ENCODE assay signal across 8 cellular contexts in genomic region chr17:19646788-19647696, GRCh38. TPM values are rescaled to one million over a fixed set of nuclear protein-coding genes. Genes with fewer than 3 reads are reported as not detected.
DNase-seq lines count a peak whose midpoint lies in the region; ATAC-seq and TF ChIP-seq lines count a peak whose summit lies in the region.

No MANE protein-coding gene starts in this region.

- H3K4me3 ChIP-seq in HEK293 (ENCODE audit: low read depth, low read length), result no peak overlapping the region
- no peak overlapping the region for H3K4me3 ChIP-seq in OCI-LY1 (ENCODE audit: low read depth, low read length, poor library complexity, severe bottlenecking)

- peaks cover 6% of the 10 kb centered on the region for H3K79me2 ChIP-seq in OCI-LY1 (ENCODE audit: insufficient read depth, low read length)

- H3K36me3 ChIP-seq in HEK293 (ENCODE audit: control insufficient read depth in 2 of 2, insufficient read depth in 1 of 2, low read length in 2 of 2) (peaks cover 0 to 8% of the 10 kb centered on the region in 2 experiments; a peak in 1 of 3 replicates), OCI-LY1 (ENCODE audit: insufficient read depth, low read length) (peaks cover 8% of the 10 kb centered on the region)

- H3K4me1 Mint-ChIP-seq in naive B cell, result peaks cover 30 to 35% (median 33%) of the 10 kb centered on the region in 3 donors

- POLR2A ChIA-PET in HEK293 (lab: Yijun Ruan, JAX), result interaction anchor here (0.5 to 2.7 kb wide), 14 partner anchors 9 to 269 kb away, joined by 3 to 29 read pairs (median 6); partner anchors contain the start of genes MAPK7 and SLC47A1

- ATAC-seq in naive B cell (ENCODE audit: low read depth in 2 of 2) (no peak), HG02588 (IDR thresholded peaks at IDR 0.05; ENCODE audit: unreplicated experiment) (no peak), GM21723 (IDR thresholded peaks at IDR 0.05; ENCODE audit: unreplicated experiment) (no peak)

- no peaks in the 10 kb centered on the region for H3K9me3 ChIP-seq in HEK293 (ENCODE audit: control insufficient read depth, insufficient read depth, low read depth, low read length)
- no peaks in the 10 kb centered on the region for H3K9me3 ChIP-seq in OCI-LY1 (ENCODE audit: low read length)

- H4K20me1 ChIP-seq in OCI-LY1 (ENCODE audit: insufficient read depth, low read length), result no peaks in the 10 kb centered on the region

- DNase-seq in dermis blood vessel endothelial cell, result peak; percentile 52
- DNase-seq in naive B cell, result no peak
- no peak for DNase-seq in activated effector memory CD4-positive, alpha-beta T cell treated with anti-CD3 and anti-CD28 coated beads, Interleukin-2, amount 50 U/mL, for 16 hours
- no peak for DNase-seq in activated CD4-positive, CD25-positive, alpha-beta regulatory T cell treated with anti-CD3 and anti-CD28 coated beads, Interleukin-2, amount 50 U/mL, for 72 hours

- no peaks in the 10 kb centered on the region for H3K9me2 ChIP-seq in OCI-LY1 (ENCODE audit: low read depth, low read length)

- TF ChIP-seq CTCF in HEK293 (tag by site-specific recombination; IDR thresholded peaks at IDR 0.05), result no peak
- TF ChIP-seq CTCF in OCI-LY1 (IDR thresholded peaks at IDR 0.05; ENCODE audit: low read length), result no peak

- H3K4me3 Mint-ChIP-seq in naive B cell, result peak overlapping the region; percentile 91 to 99 (median 98)

- H3K9ac ChIP-seq in OCI-LY1 (ENCODE audit: low read length), result peak overlapping the region; percentile 67; the same call in 1 of the 2 replicates

- peaks cover 5 to 11% (median 5%) of the 10 kb centered on the region in 3 donors for H3K27me3 Mint-ChIP-seq in naive B cell

- peak overlapping the region; percentile 78 for H3K4me2 ChIP-seq in OCI-LY1 (ENCODE audit: low read length)

- H3K27me3 ChIP-seq in OCI-LY1 (ENCODE audit: insufficient read depth, low read length), result no peaks in the 10 kb centered on the region

- H3K9me3 Mint-ChIP-seq in naive B cell, result no peaks in the 10 kb centered on the region

- H3K4me1 ChIP-seq in HEK293 (ENCODE audit: control insufficient read depth, insufficient read depth, low read length) (peaks cover 29% of the 10 kb centered on the region), OCI-LY1 (ENCODE audit: insufficient read depth, low read length, severe bottlenecking) (peaks cover 28% of the 10 kb centered on the region)

- no peaks in the 10 kb centered on the region for H3F3A ChIP-seq in OCI-LY1 (ENCODE audit: insufficient read depth, low read length)

- H2AFZ ChIP-seq in OCI-LY1 (ENCODE audit: low read length), result 0 out of 2 replicates have a peak overlapping the region, but pooled peaks have one; percentile 20

- peak overlapping the region in 4 of 6 donors; percentile 88 to 96 (median 94) for H3K27ac Mint-ChIP-seq in naive B cell

- H3K27ac ChIP-seq in HEK293 (ENCODE audit: extremely low read depth, low read depth, low read length) (peak overlapping the region; percentile 74), OCI-LY1 (ENCODE audit: low read depth, low read length, poor library complexity, severe bottlenecking) (no peak overlapping the region)

- CTCF ChIA-PET in HEK293 (lab: Yijun Ruan, JAX), result interaction anchor here (0.5 to 5.1 kb wide), 25 partner anchors 9 to 698 kb away, joined by 3 to 35 read pairs (median 4); partner anchors contain the start of gene B9D1

- no peaks in the 10 kb centered on the region for H3K36me3 Mint-ChIP-seq in naive B cell

TF ChIP-seq in HEK293, 187 proteins besides CTCF, POLR2A, EP300 and RAD21 (continues in another document):
- no peak for TF ChIP-seq ZNF514 (tag by site-specific recombination; IDR thresholded peaks at IDR 0.05)
- no peak for TF ChIP-seq ZNF449 (tag by site-specific recombination; IDR thresholded peaks at IDR 0.05)
- TF ChIP-seq ZNF660 (tag by site-specific recombination; IDR thresholded peaks at IDR 0.05), result 0 out of 2 replicates have a peak, but pooled peaks have one; percentile 24
- 0 out of 2 replicates have a peak, but pooled peaks have one; percentile 26 for TF ChIP-seq KLF17 (tag by site-specific recombination; IDR thresholded peaks at IDR 0.05)
- TF ChIP-seq ZNF398 (tag by site-specific recombination; IDR thresholded peaks at IDR 0.05), result peak; percentile 90
- TF ChIP-seq ZNF335 (tag by site-specific recombination; conservative IDR thresholded peaks at IDR 0.05), result peak; percentile 61; the same call in 1 of the 2 replicates
- 0 out of 2 replicates have a peak, but pooled peaks have one; percentile 24 for TF ChIP-seq KLF8 (tag by site-specific recombination; IDR thresholded peaks at IDR 0.05)
- TF ChIP-seq SP7 (tag by site-specific recombination; IDR thresholded peaks at IDR 0.05), result peak; percentile 99
- TF ChIP-seq ZIC2 (tag by site-specific recombination; IDR thresholded peaks at IDR 0.05), result peak; percentile 68
- TF ChIP-seq FEZF1 (tag by site-specific recombination; IDR thresholded peaks at IDR 0.05), result 0 out of 2 replicates have a peak, but pooled peaks have one; percentile 46
- no peak for TF ChIP-seq ZNF146 (tag by site-specific recombination; IDR thresholded peaks at IDR 0.05)
- TF ChIP-seq PRDM4 (tag by site-specific recombination; IDR thresholded peaks at IDR 0.05), result peak; percentile 39; the same call in 1 of the 2 replicates
- TF ChIP-seq ZNF624 (tag by site-specific recombination; IDR thresholded peaks at IDR 0.05), result no peak
- TF ChIP-seq PRDM6 (tag by site-specific recombination; IDR thresholded peaks at IDR 0.05), result peak; percentile 65
- TF ChIP-seq GLIS1 (tag by site-specific recombination; IDR thresholded peaks at IDR 0.05), result peak; percentile 51; the same call in 1 of the 2 replicates
- peak; percentile 80 for TF ChIP-seq OSR2 (tag by site-specific recombination; IDR thresholded peaks at IDR 0.05)

RNA-seq across cellular contexts. Expression of gene ALDH3A2, which starts 1.5 kb away (rescaled TPM):
- 82.3 and 149 TPM in 2 replicates for total RNA-seq in dermis blood vessel endothelial cell
- 10 to 100 TPM; 13.5 to 28.4 (median 18.1) TPM for polyA plus RNA-seq in naive B cell (ENCODE audit: low read depth in 6 of 6)
